Comparison of ENCODE assay signal across 34 cellular contexts in genomic region chr16:23367564-23367963, GRCh38.
"Had no signal": no experiment of that assay in that cellular context is flagged by ENCODE, and none has a peak within 500 bp of the region (broad histone marks: within the 10 kb centered on the region; RNA-seq: fewer than 3 reads in every experiment).

No MANE protein-coding gene starts in this region.

- H3K4me3 ChIP-seq: ascending aorta had no signal

- H3K36me3 Mint-ChIP-seq: activated CD8-positive, alpha-beta memory T cell treated with anti-CD3 and anti-CD28 coated beads, Interleukin-2, amount 10 ng/mL, durations not matched to agents 7 days and 5 days; activated naive CD4-positive, alpha-beta T cell treated with anti-CD3 and anti-CD28 coated beads, Interleukin-2, amount 50 U/mL, for 72 hours; activated naive CD8-positive, alpha-beta T cell treated with anti-CD3 and anti-CD28 coated beads for 36 hours; brain had no signal

- H3K27me3 ChIP-seq: ascending aorta had no signal

- H3K27ac Mint-ChIP-seq: activated CD4-positive, alpha-beta memory T cell treated with anti-CD3 and anti-CD28 coated beads, Interleukin-2, amount 10 ng/mL, durations not matched to agents 7 days and 5 days; activated CD4-positive, alpha-beta T cell treated with anti-CD3 and anti-CD28 coated beads for 36 hours; activated CD4-positive, alpha-beta T cell treated with anti-CD3 and anti-CD28 coated beads, Interleukin-2, amount 10 ng/mL, durations not matched to agents 7 days and 5 days; activated CD8-positive, alpha-beta memory T cell treated with anti-CD3 and anti-CD28 coated beads, Interleukin-2, amount 10 ng/mL, durations not matched to agents 7 days and 5 days; activated CD8-positive, alpha-beta T cell treated with anti-CD3 and anti-CD28 coated beads, Interleukin-2, amount 10 ng/mL, durations not matched to agents 7 days and 5 days; activated naive CD4-positive, alpha-beta T cell treated with anti-CD3 and anti-CD28 coated beads for 36 hours; activated naive CD4-positive, alpha-beta T cell treated with anti-CD3 and anti-CD28 coated beads, Interleukin-2, amount 50 U/mL, for 72 hours; activated naive CD8-positive, alpha-beta T cell treated with anti-CD3 and anti-CD28 coated beads for 36 hours; activated T-cell treated with anti-CD3 and anti-CD28 coated beads, Interleukin-2, amount 50 U/mL, for 24 hours; activated T-cell treated with anti-CD3 and anti-CD28 coated beads, Interleukin-2, amount 50 U/mL, for 72 hours; activated T-helper 1 cell treated with anti-CD3 and anti-CD28 coated beads, Interleukin-12 subunit alpha, Interleukin-12 subunit beta, Interleukin-2, Interleukin-4 antibody, amounts not matched to agents 30 ng/mL and 10 ng/mL and 1 ng/mL, durations not matched to agents 14 hours and 24 hours and 36 hours; activated T-helper 17 cell treated with anti-CD3 and anti-CD28 coated beads, Interleukin-2, amount 50 U/mL, for 72 hours; brain; T-helper 1 cell treated with Interleukin-12 subunit alpha and Interleukin-12 subunit beta and Interleukin-4 antibody, amounts not matched to agents 30 μg/mL and 1 μg/mL, for 36 hours; T-helper 2 cell treated with Interferon-gamma antibody and Interleukin-4, amounts not matched to agents 5 μg/mL and 100 μg/mL, for 36 hours had no signal

- DNase-seq: activated CD4-positive, alpha-beta memory T cell treated with anti-CD3 and anti-CD28 coated beads, Interleukin-2, amount 10 ng/mL, durations not matched to agents 7 days and 5 days; activated CD4-positive, alpha-beta T cell treated with anti-CD3 and anti-CD28 coated beads for 1 hour; activated CD4-positive, alpha-beta T cell treated with anti-CD3 and anti-CD28 coated beads for 36 hours; activated CD4-positive, alpha-beta T cell treated with anti-CD3 and anti-CD28 coated beads for 48 hours; activated CD4-positive, alpha-beta T cell treated with anti-CD3 and anti-CD28 coated beads, Interleukin-2, amount 10 ng/mL, durations not matched to agents 7 days and 5 days; activated CD4-positive, alpha-beta T cell treated with anti-CD3 and anti-CD28 coated beads, Interleukin-2, amount 50 U/mL, for 48 hours; activated CD4-positive, CD25-positive, alpha-beta regulatory T cell; activated CD8-positive, alpha-beta memory T cell treated with anti-CD3 and anti-CD28 coated beads for 24 hours; activated CD8-positive, alpha-beta memory T cell treated with anti-CD3 and anti-CD28 coated beads, Interleukin-2, amount 10 ng/mL, durations not matched to agents 7 days and 5 days; activated CD8-positive, alpha-beta memory T cell treated with anti-CD3 and anti-CD28 coated beads, Interleukin-2, amount 50 U/mL, for 48 hours; activated CD8-positive, alpha-beta T cell treated with anti-CD3 and anti-CD28 coated beads, Interleukin-2, amount 10 ng/mL, durations not matched to agents 7 days and 5 days; activated effector memory CD4-positive, alpha-beta T cell treated with anti-CD3 and anti-CD28 coated beads, Interleukin-2, amount 50 U/mL, for 16 hours; activated gamma-delta T cell treated with Interleukin-2 at 50 U/mL for 16 hours; activated naive CD4-positive, alpha-beta T cell; activated naive CD4-positive, alpha-beta T cell treated with anti-CD3 and anti-CD28 coated beads for 36 hours; activated naive CD4-positive, alpha-beta T cell treated with anti-CD3 and anti-CD28 coated beads, Interleukin-2, amount 50 U/mL, for 16 hours; activated naive CD8-positive, alpha-beta T cell treated with anti-CD3 and anti-CD28 coated beads for 36 hours; activated T-cell treated with anti-CD3 and anti-CD28 coated beads, Interleukin-2, amount 50 U/mL, for 24 hours; activated T-cell treated with anti-CD3 and anti-CD28 coated beads, Interleukin-2, amount 50 U/mL, for 72 hours; amygdala; anterior cingulate cortex; central memory CD4-positive, alpha-beta T cell; T-helper 1 cell; T-helper 2 cell; T-helper 9 cell had no signal

- H3K4me3 Mint-ChIP-seq: activated CD4-positive, alpha-beta memory T cell treated with anti-CD3 and anti-CD28 coated beads, Interleukin-2, amount 10 ng/mL, durations not matched to agents 7 days and 5 days; activated CD4-positive, alpha-beta T cell treated with anti-CD3 and anti-CD28 coated beads for 36 hours; activated CD4-positive, alpha-beta T cell treated with anti-CD3 and anti-CD28 coated beads, Interleukin-2, amount 10 ng/mL, durations not matched to agents 7 days and 5 days; activated CD8-positive, alpha-beta memory T cell treated with anti-CD3 and anti-CD28 coated beads, Interleukin-2, amount 10 ng/mL, durations not matched to agents 7 days and 5 days; activated CD8-positive, alpha-beta T cell treated with anti-CD3 and anti-CD28 coated beads, Interleukin-2, amount 10 ng/mL, durations not matched to agents 7 days and 5 days; activated naive CD4-positive, alpha-beta T cell treated with anti-CD3 and anti-CD28 coated beads for 36 hours; activated naive CD8-positive, alpha-beta T cell treated with anti-CD3 and anti-CD28 coated beads for 36 hours; activated T-cell treated with anti-CD3 and anti-CD28 coated beads, Interleukin-2, amount 50 U/mL, for 24 hours; activated T-cell treated with anti-CD3 and anti-CD28 coated beads, Interleukin-2, amount 50 U/mL, for 72 hours; activated T-helper 1 cell treated with anti-CD3 and anti-CD28 coated beads, Interleukin-12 subunit alpha, Interleukin-12 subunit beta, Interleukin-2, Interleukin-4 antibody, amounts not matched to agents 30 ng/mL and 10 ng/mL and 1 ng/mL, durations not matched to agents 14 hours and 24 hours and 36 hours; activated T-helper 17 cell treated with anti-CD3 and anti-CD28 coated beads, Interleukin-2, amount 50 U/mL, for 72 hours; brain; T-helper 1 cell treated with Interleukin-12 subunit alpha and Interleukin-12 subunit beta and Interleukin-4 antibody, amounts not matched to agents 30 μg/mL and 1 μg/mL, for 36 hours; T-helper 2 cell treated with Interferon-gamma antibody and Interleukin-4, amounts not matched to agents 5 μg/mL and 100 μg/mL, for 36 hours had no signal

- H3K27me3 Mint-ChIP-seq: activated CD4-positive, alpha-beta memory T cell treated with anti-CD3 and anti-CD28 coated beads, Interleukin-2, amount 10 ng/mL, durations not matched to agents 7 days and 5 days; activated CD4-positive, alpha-beta T cell treated with anti-CD3 and anti-CD28 coated beads, Interleukin-2, amount 10 ng/mL, durations not matched to agents 7 days and 5 days; activated CD8-positive, alpha-beta memory T cell treated with anti-CD3 and anti-CD28 coated beads, Interleukin-2, amount 10 ng/mL, durations not matched to agents 7 days and 5 days; activated naive CD8-positive, alpha-beta T cell treated with anti-CD3 and anti-CD28 coated beads for 36 hours; activated T-cell treated with anti-CD3 and anti-CD28 coated beads, Interleukin-2, amount 50 U/mL, for 24 hours had no signal

- ATAC-seq: activated CD4-positive, alpha-beta T cell treated with anti-CD3 and anti-CD28 coated beads for 36 hours; activated CD4-positive, CD25-positive, alpha-beta regulatory T cell treated with anti-CD3 and anti-CD28 coated beads, Interleukin-2, amount 50 U/mL, for 24 hours; activated CD8-positive, alpha-beta memory T cell treated with anti-CD3 and anti-CD28 coated beads, Interleukin-2, amount 10 ng/mL, durations not matched to agents 7 days and 5 days; activated CD8-positive, alpha-beta T cell treated with anti-CD3 and anti-CD28 coated beads, Interleukin-2, amount 10 ng/mL, durations not matched to agents 7 days and 5 days; activated naive CD4-positive, alpha-beta T cell treated with anti-CD3 and anti-CD28 coated beads, Interleukin-2, amount 50 U/mL, for 72 hours; activated T-cell treated with anti-CD3 and anti-CD28 coated beads, Interleukin-2, amount 50 U/mL, for 72 hours; activated T-helper 17 cell treated with anti-CD3 and anti-CD28 coated beads, Interleukin-2, amount 50 U/mL, for 72 hours had no signal

- H3K9me3 ChIP-seq: ascending aorta had no signal

- H3K4me1 ChIP-seq: ascending aorta had no signal

- H3K36me3 ChIP-seq: ascending aorta had no signal

- H3K9me3 Mint-ChIP-seq: activated CD4-positive, alpha-beta memory T cell treated with anti-CD3 and anti-CD28 coated beads, Interleukin-2, amount 10 ng/mL, durations not matched to agents 7 days and 5 days; activated CD4-positive, alpha-beta T cell treated with anti-CD3 and anti-CD28 coated beads, Interleukin-2, amount 10 ng/mL, durations not matched to agents 7 days and 5 days; activated naive CD4-positive, alpha-beta T cell treated with anti-CD3 and anti-CD28 coated beads for 36 hours; activated naive CD4-positive, alpha-beta T cell treated with anti-CD3 and anti-CD28 coated beads, Interleukin-2, amount 50 U/mL, for 72 hours; activated naive CD8-positive, alpha-beta T cell treated with anti-CD3 and anti-CD28 coated beads for 36 hours; activated T-cell treated with anti-CD3 and anti-CD28 coated beads, Interleukin-2, amount 50 U/mL, for 24 hours; activated T-cell treated with anti-CD3 and anti-CD28 coated beads, Interleukin-2, amount 50 U/mL, for 72 hours; activated T-helper 1 cell treated with anti-CD3 and anti-CD28 coated beads, Interleukin-12 subunit alpha, Interleukin-12 subunit beta, Interleukin-2, Interleukin-4 antibody, amounts not matched to agents 30 ng/mL and 10 ng/mL and 1 ng/mL, durations not matched to agents 14 hours and 24 hours and 36 hours; activated T-helper 17 cell treated with anti-CD3 and anti-CD28 coated beads, Interleukin-2, amount 50 U/mL, for 72 hours; brain; T-helper 1 cell treated with Interleukin-12 subunit alpha and Interleukin-12 subunit beta and Interleukin-4 antibody, amounts not matched to agents 30 μg/mL and 1 μg/mL, for 36 hours; T-helper 2 cell treated with Interferon-gamma antibody and Interleukin-4, amounts not matched to agents 5 μg/mL and 100 μg/mL, for 36 hours had no signal

- H3K4me1 Mint-ChIP-seq: brain had no signal

- H3K27ac ChIP-seq: ascending aorta, VCaP had no signal
